Comparison of ENCODE assay signal across 1 cellular context in genomic region chr5:41413067-41413466, GRCh38.
TF ChIP-seq lines count a peak whose summit lies in the region.

No MANE protein-coding gene starts in this region.

TF ChIP-seq in SK-N-SH, 30 proteins besides CTCF, POLR2A, EP300 and RAD21 (continued from another document):
- no peak for TF ChIP-seq IRF3 (IDR thresholded peaks at IDR 0.05; ENCODE audit: low read depth, low read length)
- no peak for TF ChIP-seq RFX5 (IDR thresholded peaks at IDR 0.05; ENCODE audit: low read length)
- 0 out of 2 replicates have a peak, but pooled peaks have one; percentile 13 for TF ChIP-seq MAX (IDR thresholded peaks at IDR 0.05; ENCODE audit: low read depth)
- peak; percentile 73 for TF ChIP-seq PBX3 (IDR thresholded peaks at IDR 0.05)
- TF ChIP-seq NFIC (IDR thresholded peaks at IDR 0.05; ENCODE audit: borderline replicate concordance): peak; percentile 43; the same call in 1 of the 2 replicates
- TF ChIP-seq MEF2A (IDR thresholded peaks at IDR 0.05; ENCODE audit: borderline replicate concordance, low read depth): no peak
- TF ChIP-seq FOSL2 (IDR thresholded peaks at IDR 0.05; ENCODE audit: borderline replicate concordance, low read depth): no peak
- TF ChIP-seq GATA2 (CRISPR knock-in tag; IDR thresholded peaks at IDR 0.05): no peak
- peak; percentile 20; the same call in 1 of the 2 replicates for TF ChIP-seq FOXM1 (IDR thresholded peaks at IDR 0.05; ENCODE audit: low read depth)
- no peak for TF ChIP-seq RXRA (IDR thresholded peaks at IDR 0.05; ENCODE audit: borderline replicate concordance, low read depth)
- TF ChIP-seq USF1 (IDR thresholded peaks at IDR 0.05; ENCODE audit: borderline replicate concordance, low read depth): no peak
- TF ChIP-seq NRF1 (IDR thresholded peaks at IDR 0.05; ENCODE audit: low read depth, low read length): no peak
- TF ChIP-seq GABPA (IDR thresholded peaks at IDR 0.05; ENCODE audit: low read depth): no peak
- no peak for TF ChIP-seq ZBTB33 (IDR thresholded peaks at IDR 0.05; ENCODE audit: borderline replicate concordance, low read depth)
- TF ChIP-seq CHD2 (IDR thresholded peaks at IDR 0.05; ENCODE audit: low read length, partially characterized antibody): no peak
- TF ChIP-seq USF2 (IDR thresholded peaks at IDR 0.05; ENCODE audit: borderline replicate concordance, low read depth, low read length): no peak
- TF ChIP-seq MXI1 (IDR thresholded peaks at IDR 0.05; ENCODE audit: low read depth, low read length): no peak
- peak; percentile 26; the same call in 1 of the 2 replicates for TF ChIP-seq YY1 (IDR thresholded peaks at IDR 0.05; ENCODE audit: low read depth)
